Comparison of ENCODE assay signal across 16 cellular contexts in the genomic region with DNA sequence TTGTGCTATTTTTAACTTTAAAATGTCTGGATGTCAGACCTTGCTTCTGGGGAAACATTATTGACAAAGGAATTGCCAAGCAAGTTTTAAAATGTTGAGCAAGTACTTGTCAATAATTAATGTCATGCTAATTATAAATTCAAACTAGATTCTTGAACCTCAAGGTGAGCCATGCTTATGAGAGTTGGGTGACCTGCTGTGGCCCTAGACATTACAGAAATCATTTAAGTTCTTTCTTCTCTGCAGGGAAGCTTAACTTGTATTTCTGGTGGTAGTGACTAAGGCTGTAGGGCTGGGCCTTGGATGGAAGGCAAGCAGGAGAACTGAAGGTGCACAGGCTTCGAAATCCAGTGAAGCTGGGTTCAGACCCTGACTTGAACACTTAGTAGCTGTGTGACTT. TPM values are rescaled to one million over a fixed set of nuclear protein-coding genes. Genes with fewer than 3 reads are reported as not detected.
DNase-seq lines count a peak whose midpoint lies in the region; ATAC-seq, FAIRE-seq and TF ChIP-seq lines count a peak whose summit lies in the region.
"Had no signal": no experiment of that assay in that cellular context is flagged by ENCODE, and none has a peak within 500 bp of the region (broad histone marks: within the 10 kb centered on the region; RNA-seq: fewer than 3 reads in every experiment).

No MANE protein-coding gene starts in this region.

- DNase-seq in H1 (ENCODE audit: low read depth in 1 of 2, low spot score in 2 of 2) (no peak), esophagus muscularis mucosa (ENCODE audit: extremely low spot score) (peak; percentile 62), osteoblast (ENCODE audit: insufficient read length, low spot score, missing footprints) (peak; percentile 46), superior temporal gyrus (ENCODE audit: extremely low spot score) (no peak)
- no peak for DNase-seq in activated CD8-positive, alpha-beta T cell treated with anti-CD3 and anti-CD28 coated beads for 36 hours
- DNase-seq in stimulated activated CD4-positive, alpha-beta T cell treated with anti-CD3 and anti-CD28 coated beads, Interleukin-1b, Interleukin-23, amount 100 ng/mL, for 48 hours: no peak
- DNase-seq: Calu3; CD8-positive, alpha-beta T cell; DMS79 treated with DMSO at 0.1 percent for 48 hours; IMR-90 had no signal

- TF ChIP-seq CTCF in H1 (IDR thresholded peaks at IDR 0.05; ENCODE audit: control extremely low read depth in 1 of 3, insufficient read depth in 1 of 3, low read depth in 1 of 3, low read length in 3 of 3) (no peak), esophagus muscularis mucosa (IDR thresholded peaks at IDR 0.05) (no peak), osteoblast (IDR thresholded peaks at IDR 0.05; ENCODE audit: extremely low read depth, low read depth, low read length) (no peak)
- TF ChIP-seq CTCF in activated CD8-positive, alpha-beta T cell treated with anti-CD3 and anti-CD28 coated beads for 36 hours (IDR thresholded peaks at IDR 0.05): no peak

- H3K56ac ChIP-seq in H1 (replicated peaks; ENCODE audit: insufficient read length, low read depth, low read length): no peak overlapping the region

- no peak overlapping the region for H4K91ac ChIP-seq in H1 (replicated peaks; ENCODE audit: insufficient read length, low read length)

- H2BK20ac ChIP-seq in H1 (ENCODE audit: low read length): no peak overlapping the region

- FAIRE-seq in H1 (lab: Jason Lieb, UNC): peak; percentile 63
- FAIRE-seq: GM19239, HTR-8/SVneo had no signal

- H4K20me1 ChIP-seq in H1 (replicated peaks in 1 of 2; ENCODE audit: control insufficient read depth in 1 of 2, insufficient read depth in 2 of 2, low read length in 2 of 2) (no peaks in the 10 kb centered on the region), osteoblast (ENCODE audit: insufficient read depth, low read length) (no peaks in the 10 kb centered on the region)
- H4K20me1 ChIP-seq: BLaER1 treated with 17β-estradiol and CSF1 and Interleukin-3, amounts not matched to agents 10 nM and 100 nM had no signal

- H2BK120ac ChIP-seq in H1 (replicated peaks; ENCODE audit: low read depth, low read length): no peak overlapping the region

- H3K4me3 Mint-ChIP-seq in activated CD8-positive, alpha-beta T cell treated with anti-CD3 and anti-CD28 coated beads for 36 hours: no peak overlapping the region
- H3K4me3 Mint-ChIP-seq: B cell; CD8-positive, alpha-beta T cell had no signal

- H3K27ac ChIP-seq in H1 (ENCODE audit: low read depth, low read length) (no peak overlapping the region), esophagus muscularis mucosa (replicated peaks in 1 of 4) (no peak overlapping the region), osteoblast (ENCODE audit: low read depth, low read length) (no peak overlapping the region)
- H3K27ac ChIP-seq: BLaER1 treated with 17β-estradiol and CSF1 and Interleukin-3, amounts not matched to agents 10 nM and 100 nM had no signal

- ATAC-seq in activated CD8-positive, alpha-beta T cell treated with anti-CD3 and anti-CD28 coated beads for 36 hours: no peak
- ATAC-seq: CD8-positive, alpha-beta T cell; GM12878 had no signal

- no peak overlapping the region for H3K27ac Mint-ChIP-seq in activated CD8-positive, alpha-beta T cell treated with anti-CD3 and anti-CD28 coated beads for 36 hours
- H3K27ac Mint-ChIP-seq: B cell; CD8-positive, alpha-beta T cell had no signal

- H3K4me1 ChIP-seq in H1 (replicated peaks in 1 of 4; ENCODE audit: control insufficient read depth in 3 of 4, insufficient read depth in 4 of 4, low read length in 3 of 4) (no peaks in the 10 kb centered on the region), esophagus muscularis mucosa (no peaks in the 10 kb centered on the region), osteoblast (ENCODE audit: insufficient read depth, low read length) (no peaks in the 10 kb centered on the region)
- H3K4me1 ChIP-seq: BLaER1 treated with 17β-estradiol and CSF1 and Interleukin-3, amounts not matched to agents 10 nM and 100 nM; HAP-1 had no signal

- H2BK5ac ChIP-seq in H1 (ENCODE audit: low read depth, low read length): no peak overlapping the region

- no peak overlapping the region for H2BK15ac ChIP-seq in H1 (ENCODE audit: low read length)

- H2AFZ ChIP-seq in H1 (ENCODE audit: low read length): 0 out of 2 replicates have a peak overlapping the region, but pooled peaks have one; percentile 40
- no peak overlapping the region for H2AFZ ChIP-seq in osteoblast (ENCODE audit: low read length)

- no peaks in the 10 kb centered on the region for H3K4me1 Mint-ChIP-seq in activated CD8-positive, alpha-beta T cell treated with anti-CD3 and anti-CD28 coated beads for 36 hours (ENCODE audit: low read depth)
- H3K4me1 Mint-ChIP-seq: B cell had no signal

- no peak overlapping the region for H3K4me3 ChIP-seq in H1 (ENCODE audit: extremely low read depth in 1 of 4, insufficient read depth in 2 of 4, low read depth in 3 of 4, low read length in 4 of 4)
- no peak overlapping the region for H3K4me3 ChIP-seq in esophagus muscularis mucosa
- no peak overlapping the region for H3K4me3 ChIP-seq in osteoblast (ENCODE audit: insufficient read depth, low read length)
- H3K4me3 ChIP-seq: BLaER1 treated with 17β-estradiol and CSF1 and Interleukin-3, amounts not matched to agents 10 nM and 100 nM; GM12878; HAP-1 had no signal

- no peaks in the 10 kb centered on the region for H3K9me3 ChIP-seq in H1 (ENCODE audit: insufficient read depth in 2 of 2, low read depth in 1 of 2, low read length in 1 of 2)
- no peaks in the 10 kb centered on the region for H3K9me3 ChIP-seq in esophagus muscularis mucosa
- H3K9me3 ChIP-seq in osteoblast (ENCODE audit: low read depth, low read length): no peaks in the 10 kb centered on the region
- H3K9me3 ChIP-seq: HAP-1 had no signal

- peaks cover 0 to 1% (median 0%) of the 10 kb centered on the region in 4 experiments; a peak in 1 of 7 replicates for H3K27me3 ChIP-seq in H1 (replicated peaks in 1 of 4; ENCODE audit: control insufficient read depth in 3 of 4, extremely low read depth in 1 of 4, insufficient read depth in 3 of 4, low read length in 3 of 4)
- no peaks in the 10 kb centered on the region for H3K27me3 ChIP-seq in esophagus muscularis mucosa
- peaks cover 1% of the 10 kb centered on the region for H3K27me3 ChIP-seq in osteoblast (ENCODE audit: insufficient read depth, low read length)
- H3K27me3 ChIP-seq: BLaER1 treated with 17β-estradiol and CSF1 and Interleukin-3, amounts not matched to agents 10 nM and 100 nM had no signal

- H3K4me2 ChIP-seq in H1 (ENCODE audit: insufficient read depth in 1 of 2, low read depth in 2 of 2, low read length in 2 of 2): no peak overlapping the region
- H3K4me2 ChIP-seq in osteoblast (ENCODE audit: insufficient read depth, low read length): no peak overlapping the region
- H3K4me2 ChIP-seq: BLaER1 treated with 17β-estradiol and CSF1 and Interleukin-3, amounts not matched to agents 10 nM and 100 nM had no signal

- H3K9me3 Mint-ChIP-seq in activated CD8-positive, alpha-beta T cell treated with anti-CD3 and anti-CD28 coated beads for 36 hours: peaks cover 1% of the 10 kb centered on the region
- H3K9me3 Mint-ChIP-seq: CD8-positive, alpha-beta T cell had no signal

- no peak overlapping the region for H3K14ac ChIP-seq in H1 (ENCODE audit: insufficient read length)

- H2AK5ac ChIP-seq in H1 (ENCODE audit: low read depth, low read length): no peak overlapping the region

- no peak overlapping the region for H4K8ac ChIP-seq in H1 (ENCODE audit: extremely low read depth, insufficient read depth, low read length)

- H3K23ac ChIP-seq in H1 (ENCODE audit: insufficient read length): no peak overlapping the region

- H3K23me2 ChIP-seq in H1 (ENCODE audit: low read depth, low read length): no peaks in the 10 kb centered on the region

- H3K27me3 Mint-ChIP-seq in activated CD8-positive, alpha-beta T cell treated with anti-CD3 and anti-CD28 coated beads for 36 hours: peaks cover 8% of the 10 kb centered on the region

- H3K9ac ChIP-seq in H1 (replicated peaks in 1 of 4; ENCODE audit: extremely low read depth in 1 of 4, low read depth in 3 of 4, low read length in 3 of 4): no peak overlapping the region
- H3K9ac ChIP-seq: BLaER1 treated with 17β-estradiol and CSF1 and Interleukin-3, amounts not matched to agents 10 nM and 100 nM had no signal

- no peak overlapping the region for H3K18ac ChIP-seq in H1 (ENCODE audit: extremely low read depth, low read length)

- POLR2A ChIA-PET in H1 (lab: Charles Lee; ENCODE audit: partially characterized antibody): interaction anchor here (3.8 kb wide), 1 partner anchor 15 kb away, joined by 26 read pairs; the partner anchor contains the start of gene UCHL1
- POLR2A ChIA-PET in activated CD8-positive, alpha-beta T cell treated with anti-CD3 and anti-CD28 coated beads for 36 hours (lab: Charles Lee): no interaction called here

- CTCF ChIA-PET in H1 (lab: Charles Lee; ENCODE audit: partially characterized antibody): interaction anchor here (2.2 kb wide), 1 partner anchor 8 kb away, joined by 4 read pairs; no protein-coding TSS in a partner anchor
- CTCF ChIA-PET in activated CD8-positive, alpha-beta T cell treated with anti-CD3 and anti-CD28 coated beads for 36 hours (lab: Charles Lee): no interaction called here

- H4K5ac ChIP-seq in H1 (ENCODE audit: insufficient read length, low read depth, low read length): no peak overlapping the region

- TF ChIP-seq EP300 in H1 (IDR thresholded peaks at IDR 0.05; ENCODE audit: borderline replicate concordance in 1 of 2, low read depth in 2 of 2, low read length in 2 of 2): no peak
- no peak for TF ChIP-seq EP300 in esophagus muscularis mucosa (IDR thresholded peaks at IDR 0.05)

- no peaks in the 10 kb centered on the region for H3K79me2 ChIP-seq in H1 (ENCODE audit: control insufficient read depth in 1 of 2, insufficient read depth in 2 of 2, low read length in 2 of 2)
- no peaks in the 10 kb centered on the region for H3K79me2 ChIP-seq in osteoblast (ENCODE audit: insufficient read depth, low read length)

- no peaks in the 10 kb centered on the region for H3K36me3 Mint-ChIP-seq in activated CD8-positive, alpha-beta T cell treated with anti-CD3 and anti-CD28 coated beads for 36 hours (ENCODE audit: low read depth)
- H3K36me3 Mint-ChIP-seq: CD8-positive, alpha-beta T cell had no signal

- TF ChIP-seq RAD21 in H1 (IDR thresholded peaks at IDR 0.05 in 1 of 2, conservative IDR thresholded peaks at IDR 0.05 in 1 of 2; ENCODE audit: low read depth in 2 of 2, low read length in 2 of 2): no peak

- H3K36me3 ChIP-seq in H1 (ENCODE audit: control insufficient read depth in 2 of 4, insufficient read depth in 4 of 4, low read length in 3 of 4) (no peaks in the 10 kb centered on the region), esophagus muscularis mucosa (no peaks in the 10 kb centered on the region), osteoblast (ENCODE audit: insufficient read depth, low read length) (no peaks in the 10 kb centered on the region)
- H3K36me3 ChIP-seq: BLaER1 treated with 17β-estradiol and CSF1 and Interleukin-3, amounts not matched to agents 10 nM and 100 nM; HAP-1 had no signal

- intact Hi-C loops in esophagus muscularis mucosa (cut with DNase I): no loop called here
- intact Hi-C loops in activated CD8-positive, alpha-beta T cell treated with anti-CD3 and anti-CD28 coated beads for 36 hours (cut with micrococcal nuclease): no loop called here

- H3K79me1 ChIP-seq in H1 (ENCODE audit: low read depth, low read length): no peaks in the 10 kb centered on the region

- no peak overlapping the region for H2BK12ac ChIP-seq in H1 (ENCODE audit: low read depth, low read length)

- TF ChIP-seq POLR2A in H1 (IDR thresholded peaks at IDR 0.05; ENCODE audit: control extremely low read depth in 1 of 2, low read depth in 2 of 2, low read length in 2 of 2): no peak
- no peak for TF ChIP-seq POLR2A in esophagus muscularis mucosa (IDR thresholded peaks at IDR 0.05; ENCODE audit: low read depth)

- H3K4ac ChIP-seq in H1 (replicated peaks; ENCODE audit: insufficient read length, low read depth, low read length): no peak overlapping the region

- WGBS in H1 (ENCODE audit: extremely low coverage in 1 of 2, insufficient coverage in 1 of 2, insufficient read length in 1 of 2, insufficient replicate concordance in 2 of 2, low coverage in 1 of 2, low lambda C conversion rate in 2 of 2, missing lambda C conversion rate in 1 of 2), 2 experiments: 88% methylated on average over 1 of the region's 1 CpG; no CpG with 5 or more reads in 1 of the 2 experiments
- WGBS in esophagus muscularis mucosa: 93% methylated on average over 1 of the region's 1 CpG

RNA-seq across cellular contexts. Expression of gene UCHL1, which starts 14.8 kb away (rescaled TPM):
- 780 and 781 TPM in 2 replicates for total RNA-seq in H1 (2021; fragmentation: NEBNext Ultra II Directional; extraction: Animal tissue kit (Norgen Biotek cat#: 25700))
- 1,686 and 1,717 TPM in 2 replicates for polyA plus RNA-seq in H1 (2011; rRNA removed)
- 1,673 TPM for polyA plus RNA-seq in H1 (2011; cell fraction: cytosol; rRNA removed)
- 1,927 TPM for polyA plus RNA-seq in H1 (2011; cell fraction: nucleus; rRNA removed)
- 981 to 1,410 TPM (median 1,102 TPM) in 4 replicates for polyA plus RNA-seq in H1 (2012, experiment 1 of 2)
- polyA plus RNA-seq in H1 (2012, experiment 2 of 2): 1,497 TPM
- polyA plus RNA-seq in H1 (2013, experiment 1 of 2): 1,061 TPM
- 1,063 TPM for polyA plus RNA-seq in H1 (2013, experiment 2 of 2)
- 527 and 542 TPM in 2 replicates for polyA minus RNA-seq in H1 (2011; rRNA and poly(A)+ RNA removed)
- 249 TPM for polyA minus RNA-seq in H1 (2011; cell fraction: cytosol; rRNA and poly(A)+ RNA removed)
- 296 TPM for polyA minus RNA-seq in H1 (2011; cell fraction: nucleus; rRNA and poly(A)+ RNA removed)
- total RNA-seq in esophagus muscularis mucosa (100 to 1,000 TPM in 1 of 4 donors, 10 to 100 TPM in 3; 30.3 to 120 (median 40.8) TPM), osteoblast (258 and 348 TPM in 2 replicates)
- 1 to 10 TPM; 2.5 to 3.0 TPM for total RNA-seq in activated CD8-positive, alpha-beta T cell treated with anti-CD3 and anti-CD28 coated beads for 36 hours
- total RNA-seq: CD8-positive, alpha-beta T cell had no signal

RNA-seq across cellular contexts. Expression of gene APBB2, which starts 27.6 kb away (rescaled TPM):
- 59.4 and 64.0 TPM in 2 replicates for total RNA-seq in H1 (2021; fragmentation: NEBNext Ultra II Directional; extraction: Animal tissue kit (Norgen Biotek cat#: 25700))
- 58.7 and 63.6 TPM in 2 replicates for polyA plus RNA-seq in H1 (2011; rRNA removed)
- polyA plus RNA-seq in H1 (2011; cell fraction: cytosol; rRNA removed): 70.8 TPM
- 75.6 TPM for polyA plus RNA-seq in H1 (2011; cell fraction: nucleus; rRNA removed)
- 35.7 to 49.6 TPM (median 46.2 TPM) in 4 replicates for polyA plus RNA-seq in H1 (2012, experiment 1 of 2)
- polyA plus RNA-seq in H1 (2012, experiment 2 of 2): 7.2 TPM
- polyA plus RNA-seq in H1 (2013, experiment 1 of 2): 38.0 TPM
- polyA plus RNA-seq in H1 (2013, experiment 2 of 2): 40.7 TPM
- 151 and 163 TPM in 2 replicates for polyA minus RNA-seq in H1 (2011; rRNA and poly(A)+ RNA removed)
- polyA minus RNA-seq in H1 (2011; cell fraction: cytosol; rRNA and poly(A)+ RNA removed): 47.0 TPM
- polyA minus RNA-seq in H1 (2011; cell fraction: nucleus; rRNA and poly(A)+ RNA removed): 91.3 TPM
- total RNA-seq in esophagus muscularis mucosa (10 to 100 TPM; 51.7 to 75.9 (median 71.1) TPM), osteoblast (89.0 and 92.3 TPM in 2 replicates)
- total RNA-seq in activated CD8-positive, alpha-beta T cell treated with anti-CD3 and anti-CD28 coated beads for 36 hours: 1 to 10 TPM in 1 of 2 experiments, under 1 TPM in 1; 0.89 to 2.3 TPM

Comparison
In these comparisons a context has a peak if more than half of its experiments do, and no peak if none do; other contexts are left out.
1. DNase-seq: peak in esophagus muscularis mucosa (single experiment) and osteoblast (single experiment); none in H1 (0 of 2), activated CD8-positive, alpha-beta T cell treated with anti-CD3 and anti-CD28 coated beads for 36 hours (single experiment), stimulated activated CD4-positive, alpha-beta T cell treated with anti-CD3 and anti-CD28 coated beads, Interleukin-1b, Interleukin-23, amount 100 ng/mL, for 48 hours (single experiment) and superior temporal gyrus (single experiment).
2. RNA of gene UCHL1, which starts 14.8 kb away (total RNA-seq): 780 to 781 TPM in H1, 258 to 348 TPM in osteoblast and 30.3 to 120 TPM in esophagus muscularis mucosa; 2.5 to 3.0 TPM in activated CD8-positive, alpha-beta T cell treated with anti-CD3 and anti-CD28 coated beads for 36 hours; every median in the first group is over 4 times any median in the second.
3. RNA of gene APBB2, which starts 27.6 kb away (total RNA-seq): 89.0 to 92.3 TPM in osteoblast, 51.7 to 75.9 TPM in esophagus muscularis mucosa and 59.4 to 64.0 TPM in H1; 0.89 to 2.3 TPM in activated CD8-positive, alpha-beta T cell treated with anti-CD3 and anti-CD28 coated beads for 36 hours; every median in the first group is over 10 times any median in the second.